In the genomic region with DNA sequence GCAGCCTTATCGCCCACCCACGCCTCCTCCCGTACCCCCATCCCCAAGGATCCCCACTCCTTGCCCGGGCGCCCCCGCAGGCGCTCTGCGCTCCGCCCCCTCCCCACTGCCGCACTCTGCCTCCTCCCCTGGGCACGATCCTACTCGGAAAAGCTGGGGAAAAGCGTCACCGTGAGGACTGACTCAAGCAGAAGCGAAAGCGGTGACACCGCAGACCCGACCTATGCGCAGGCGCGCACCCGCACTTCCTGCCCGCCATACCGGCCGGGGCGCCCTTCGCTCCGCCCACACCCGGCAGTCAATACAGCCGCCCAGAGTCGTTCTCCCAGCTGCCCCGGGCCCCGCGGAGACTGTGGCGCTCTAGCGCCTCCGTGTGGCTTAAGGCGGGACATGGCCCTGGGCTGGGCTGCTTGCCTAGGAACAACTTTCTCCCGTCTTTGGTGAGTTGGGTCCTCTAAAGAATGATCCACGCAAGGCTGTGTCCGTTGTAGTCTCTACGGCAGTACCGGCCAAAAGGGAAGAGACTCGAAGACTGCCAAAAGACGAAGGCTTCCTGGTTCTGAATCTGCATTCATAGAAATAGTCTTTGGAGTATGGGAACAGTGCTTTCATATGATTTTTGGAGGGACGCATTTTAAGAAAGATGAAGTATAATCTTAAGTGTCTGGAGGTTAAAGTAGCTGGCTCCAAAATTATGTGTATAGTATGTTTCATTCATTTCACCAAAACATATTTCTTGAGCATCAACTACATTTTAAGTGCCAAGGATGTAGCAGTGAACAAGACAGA, we compare ENCODE assay signal across 8 cellular contexts. TPM values are rescaled to one million over a fixed set of nuclear protein-coding genes. Genes with fewer than 3 reads are reported as not detected.
DNase-seq lines count a peak whose midpoint lies in the region; ATAC-seq and TF ChIP-seq lines count a peak whose summit lies in the region.

Gene OMA1 (minus strand): TSS at position 207 of the 789 bp plus-strand sequence. CDS start 7,432 bp downstream, outside the sequence.

- DNase-seq in GM13977 (ENCODE audit: low spot score) (peak; percentile 92), NCI-H1694 treated with DMSO at 0.1 percent for 48 hours (lab: John Stamatoyannopoulos, UW) (peak; percentile 97), T-helper 2 cell (peak; percentile 96 to 97 (median 96)), anterior cingulate cortex (lab: John Stamatoyannopoulos, UW) (peak; percentile 58 to 97 (median 93)), right atrium auricular region (ENCODE audit: low spot score) (peak; percentile 98), putamen (ENCODE audit: low spot score) (peak; percentile 95), aorta (peak; percentile 99)

- TF ChIP-seq CTCF in GM13977 (IDR thresholded peaks at IDR 0.05; ENCODE audit: extremely low read depth, insufficient read depth, missing control alignments) (peak; percentile 96), right atrium auricular region (IDR thresholded peaks at IDR 0.05) (peak; percentile 91 to 97)

- H3K36me3 ChIP-seq in right atrium auricular region (no peaks in the 10 kb centered on the region), aorta (ENCODE audit: control insufficient read depth in 1 of 2, insufficient read depth in 2 of 2, low read length in 1 of 2) (no peaks in the 10 kb centered on the region)

- H3K27me3 ChIP-seq in right atrium auricular region (no peaks in the 10 kb centered on the region), aorta (ENCODE audit: control insufficient read depth in 1 of 2, insufficient read depth in 2 of 2, low read length in 1 of 2) (no peaks in the 10 kb centered on the region)

- ATAC-seq in HG02885 (IDR thresholded peaks at IDR 0.05; ENCODE audit: poor library complexity, unreplicated experiment) = peak; percentile 97
- ATAC-seq in aorta (ENCODE audit: low FRiP score) = peak; percentile 99

- intact Hi-C loops in aorta (cut with DNase I) = loop anchor here (2.0 to 10.0 kb wide), 5 partner anchors 30 to 108 kb away; no protein-coding TSS in a partner anchor

- H3K4me3 ChIP-seq in right atrium auricular region (peak within 1 kb of the TSS; percentile 86), aorta (ENCODE audit: low read length in 2 of 2) (peak within 1 kb of the TSS; percentile 55 to 89)

- in situ Hi-C loops in GM13977 (cut with MboI; ENCODE audit: low pct_unique_long_range_greater_than_20kb, low sequenced_read_pairs, unreplicated experiment) = no loop called here

- H3K4me1 ChIP-seq in right atrium auricular region = peaks cover 0 to 13% of the 10 kb centered on the region in 2 donors
- H3K4me1 ChIP-seq in aorta (ENCODE audit: control insufficient read depth in 1 of 2, insufficient read depth in 2 of 2, low read length in 2 of 2) = peaks cover 0 to 2% of the 10 kb centered on the region in 2 donors

- WGBS in aorta, 2 donors = 0 to 1% methylated on average over 43 to 46 of the region's 46 CpGs

- no peaks in the 10 kb centered on the region for H3K9me3 ChIP-seq in right atrium auricular region
- no peaks in the 10 kb centered on the region for H3K9me3 ChIP-seq in aorta (ENCODE audit: control insufficient read depth, low read length)

- H3K27ac ChIP-seq in right atrium auricular region (peak within 1 kb of the TSS; percentile 99 to 100), aorta (ENCODE audit: low read depth in 1 of 2, low read length in 2 of 2) (peak within 1 kb of the TSS; percentile 87 to 94)

RNA-seq across cellular contexts. Expression of gene OMA1, which starts in this region (rescaled TPM):
- total RNA-seq in right atrium auricular region (10 to 100 TPM; 27.0 to 27.3 TPM), aorta (10 to 100 TPM; 15.4 to 22.0 TPM)
- 1 to 10 TPM; 2.5 to 5.8 TPM for polyA plus RNA-seq in aorta

Comparison
In these comparisons a context has a peak if more than half of its experiments do, and no peak if none do; other contexts are left out.
1. Peak in every context shown above with its lines: DNase-seq, ATAC-seq, H3K4me3 ChIP-seq and H3K27ac ChIP-seq.